In genomic region chr2:168874368-168875005, GRCh38 we compare ENCODE assay signal across 1 cellular context.
TF ChIP-seq lines count a peak whose summit lies in the region.

No MANE protein-coding gene starts in this region.

TF ChIP-seq in GM12878, 131 proteins besides CTCF, POLR2A, EP300 and RAD21:
- TF ChIP-seq BMI1 (IDR thresholded peaks at IDR 0.05; ENCODE audit: borderline replicate concordance) = no peak
- TF ChIP-seq CBFB (IDR thresholded peaks at IDR 0.05; ENCODE audit: low read depth) = no peak
- TF ChIP-seq EED (IDR thresholded peaks at IDR 0.05; ENCODE audit: low read depth) = no peak
- TF ChIP-seq POU2F2 (IDR thresholded peaks at IDR 0.05; ENCODE audit: borderline replicate concordance, low read depth, low read length) = no peak
TF ChIP-seq in GM12878: peak in this region for 0.
